Comparison of ENCODE assay signal across 15 cellular contexts in genomic region chr5:160379485-160379884, GRCh38. TPM values are rescaled to one million over a fixed set of nuclear protein-coding genes. Genes with fewer than 3 reads are reported as not detected.
"Had no signal": no experiment of that assay in that cellular context is flagged by ENCODE, and none has a peak within 500 bp of the region (broad histone marks: within the 10 kb centered on the region; RNA-seq: fewer than 3 reads in every experiment).

No MANE protein-coding gene starts in this region.

- H3K4me3 ChIP-seq: ovary, thoracic aorta had no signal

- H3K36me3 Mint-ChIP-seq: activated naive CD4-positive, alpha-beta T cell treated with anti-CD3 and anti-CD28 coated beads, Interleukin-2, amount 50 U/mL, for 72 hours; naive thymus-derived CD4-positive, alpha-beta T cell; stimulated activated effector memory CD8-positive, alpha-beta T cell treated with anti-CD3 and anti-CD28 coated beads, Interleukin-12 subunit alpha, Interleukin-12 subunit beta, amount 100 ng/mL, for 72 hours had no signal

- H3K4me3 Mint-ChIP-seq: activated CD4-positive, alpha-beta T cell treated with anti-CD3 and anti-CD28 coated beads for 36 hours; activated CD8-positive, alpha-beta T cell treated with anti-CD3 and anti-CD28 coated beads for 36 hours; brain; naive thymus-derived CD4-positive, alpha-beta T cell; stimulated activated effector memory CD8-positive, alpha-beta T cell treated with anti-CD3 and anti-CD28 coated beads, Interleukin-12 subunit alpha, Interleukin-12 subunit beta, amount 100 ng/mL, for 72 hours; T-helper 17 cell had no signal

- H3K4me1 Mint-ChIP-seq: activated CD4-positive, alpha-beta T cell treated with anti-CD3 and anti-CD28 coated beads for 36 hours; naive thymus-derived CD4-positive, alpha-beta T cell; stimulated activated effector memory CD8-positive, alpha-beta T cell treated with anti-CD3 and anti-CD28 coated beads, Interleukin-12 subunit alpha, Interleukin-12 subunit beta, amount 100 ng/mL, for 72 hours; T-helper 17 cell had no signal

- H3K27ac Mint-ChIP-seq: activated CD4-positive, alpha-beta T cell treated with anti-CD3 and anti-CD28 coated beads for 36 hours; activated CD8-positive, alpha-beta T cell treated with anti-CD3 and anti-CD28 coated beads for 36 hours; activated naive CD4-positive, alpha-beta T cell treated with anti-CD3 and anti-CD28 coated beads, Interleukin-2, amount 50 U/mL, for 72 hours; naive thymus-derived CD4-positive, alpha-beta T cell; stimulated activated effector memory CD8-positive, alpha-beta T cell treated with anti-CD3 and anti-CD28 coated beads, Interleukin-12 subunit alpha, Interleukin-12 subunit beta, amount 100 ng/mL, for 72 hours; T-helper 17 cell had no signal

- DNase-seq: activated CD4-positive, alpha-beta T cell treated with anti-CD3 and anti-CD28 coated beads for 36 hours; activated CD8-positive, alpha-beta T cell treated with anti-CD3 and anti-CD28 coated beads for 36 hours; activated gamma-delta T cell; activated T-cell treated with anti-CD3 and anti-CD28 coated beads, Interleukin-2, amount 50 U/mL, for 48 hours; amygdala; cortex of kidney; effector memory CD4-positive, alpha-beta T cell; head of caudate nucleus; naive thymus-derived CD4-positive, alpha-beta T cell; ovary; T-helper 17 cell had no signal

- H3K9me3 Mint-ChIP-seq: activated CD8-positive, alpha-beta T cell treated with anti-CD3 and anti-CD28 coated beads for 36 hours; activated naive CD4-positive, alpha-beta T cell treated with anti-CD3 and anti-CD28 coated beads, Interleukin-2, amount 50 U/mL, for 72 hours; stimulated activated effector memory CD8-positive, alpha-beta T cell treated with anti-CD3 and anti-CD28 coated beads, Interleukin-12 subunit alpha, Interleukin-12 subunit beta, amount 100 ng/mL, for 72 hours had no signal

- H3K27me3 ChIP-seq: ovary had no signal

- H3K27ac ChIP-seq: ovary, thoracic aorta had no signal

- ATAC-seq: activated CD4-positive, alpha-beta T cell treated with anti-CD3 and anti-CD28 coated beads for 36 hours; activated CD8-positive, alpha-beta T cell treated with anti-CD3 and anti-CD28 coated beads for 36 hours; activated naive CD4-positive, alpha-beta T cell treated with anti-CD3 and anti-CD28 coated beads, Interleukin-2, amount 50 U/mL, for 72 hours; naive thymus-derived CD4-positive, alpha-beta T cell; stimulated activated effector memory CD8-positive, alpha-beta T cell treated with anti-CD3 and anti-CD28 coated beads, Interleukin-12 subunit alpha, Interleukin-12 subunit beta, amount 100 ng/mL, for 72 hours; T-helper 17 cell had no signal

- H3K9me3 ChIP-seq: ovary, thoracic aorta had no signal

- H3K36me3 ChIP-seq: ovary, thoracic aorta had no signal

RNA-seq across cellular contexts. Expression of gene C1QTNF2, which starts 9.1 kb away (rescaled TPM):
- total RNA-seq: activated CD4-positive, alpha-beta T cell treated with anti-CD3 and anti-CD28 coated beads for 36 hours; activated CD8-positive, alpha-beta T cell treated with anti-CD3 and anti-CD28 coated beads for 36 hours; activated naive CD4-positive, alpha-beta T cell treated with anti-CD3 and anti-CD28 coated beads, Interleukin-2, amount 50 U/mL, for 72 hours; naive thymus-derived CD4-positive, alpha-beta T cell; T-helper 17 cell had no signal
- polyA plus RNA-seq: naive thymus-derived CD4-positive, alpha-beta T cell had no signal

RNA-seq across cellular contexts. Expression of gene FAM200C, which starts 20.4 kb away (rescaled TPM):
- total RNA-seq: T-helper 17 cell had no signal
